ENCODE assay signal across 1 cellular context in the genomic region with DNA sequence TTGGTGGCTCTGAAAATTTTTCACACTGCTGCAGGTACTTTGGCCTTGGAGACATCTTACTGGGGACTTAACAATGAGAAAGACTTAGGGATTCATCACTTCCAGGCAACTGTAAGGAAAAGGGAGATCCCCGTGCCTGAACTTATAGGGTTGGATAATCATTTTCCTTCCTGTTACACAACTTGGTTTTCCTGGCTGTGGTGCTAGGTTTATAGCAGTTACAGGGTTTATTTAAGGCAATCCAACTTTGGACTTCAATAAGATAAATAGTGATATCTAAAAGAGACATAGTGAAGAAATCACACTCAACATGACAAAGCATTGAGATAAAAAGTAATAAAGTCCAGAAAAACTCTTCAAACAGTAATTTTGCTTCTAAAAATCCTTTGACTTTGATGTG.
TF ChIP-seq lines count a peak whose summit lies in the region.

No MANE protein-coding gene starts in this region.

TF ChIP-seq in IMR-90, 13 proteins besides CTCF, POLR2A, EP300 and RAD21:
- TF ChIP-seq RCOR1 (IDR thresholded peaks at IDR 0.05; ENCODE audit: insufficient replicate concordance, low read length) (no peak), RFX5 (IDR thresholded peaks at IDR 0.05; ENCODE audit: low read depth, low read length) (no peak), MAZ (IDR thresholded peaks at IDR 0.05; ENCODE audit: borderline replicate concordance, low read depth, low read length) (no peak), FOS (IDR thresholded peaks at IDR 0.05; ENCODE audit: low read depth, low read length) (no peak), NFE2L2 (IDR thresholded peaks at IDR 0.05; ENCODE audit: low read depth, low read length) (no peak), CEBPB (IDR thresholded peaks at IDR 0.05; ENCODE audit: low read depth, low read length) (no peak), MAFK (IDR thresholded peaks at IDR 0.05; ENCODE audit: low read depth, low read length) (no peak)
- TF ChIP-seq, protein P1, sequence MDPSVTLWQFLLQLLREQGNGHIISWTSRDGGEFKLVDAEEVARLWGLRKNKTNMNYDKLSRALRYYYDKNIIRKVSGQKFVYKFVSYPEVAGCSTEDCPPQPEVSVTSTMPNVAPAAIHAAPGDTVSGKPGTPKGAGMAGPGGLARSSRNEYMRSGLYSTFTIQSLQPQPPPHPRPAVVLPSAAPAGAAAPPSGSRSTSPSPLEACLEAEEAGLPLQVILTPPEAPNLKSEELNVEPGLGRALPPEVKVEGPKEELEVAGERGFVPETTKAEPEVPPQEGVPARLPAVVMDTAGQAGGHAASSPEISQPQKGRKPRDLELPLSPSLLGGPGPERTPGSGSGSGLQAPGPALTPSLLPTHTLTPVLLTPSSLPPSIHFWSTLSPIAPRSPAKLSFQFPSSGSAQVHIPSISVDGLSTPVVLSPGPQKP (IDR thresholded peaks at IDR 0.05; ENCODE audit: borderline replicate concordance, low read depth, low read length): no peak
